12 cellular contexts compared by ENCODE assay signal in the genomic region with DNA sequence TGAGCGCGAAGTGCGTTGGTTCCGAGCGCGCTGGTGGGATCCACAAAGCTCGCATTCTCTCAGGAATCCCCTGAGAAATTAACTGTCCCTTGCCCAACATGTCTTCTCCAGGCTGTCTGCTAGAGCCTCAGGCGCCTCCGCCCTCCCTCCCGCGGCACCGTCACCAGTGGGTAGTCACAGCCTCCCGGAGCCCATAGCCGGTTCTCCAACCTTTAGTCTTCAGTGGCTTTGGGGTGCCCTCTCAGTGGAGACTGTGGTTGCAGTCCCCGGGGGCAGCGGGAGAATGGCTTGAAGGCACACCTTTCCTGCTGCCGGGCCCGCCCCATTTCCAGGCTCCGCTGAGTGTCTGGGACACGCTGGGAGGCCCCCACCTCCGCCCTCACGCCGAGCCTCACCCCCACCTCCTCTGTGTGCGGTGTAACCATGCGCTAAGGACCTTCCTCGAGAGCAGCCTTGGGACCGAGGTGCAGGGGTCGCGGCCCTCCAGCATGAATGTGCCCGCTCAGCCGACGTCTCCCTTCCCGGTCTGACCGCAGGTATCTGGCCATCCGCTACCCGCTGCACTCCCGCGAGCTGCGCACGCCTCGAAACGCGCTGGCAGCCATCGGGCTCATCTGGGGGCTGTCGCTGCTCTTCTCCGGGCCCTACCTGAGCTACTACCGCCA. TPM values are rescaled to one million over a fixed set of nuclear protein-coding genes. Genes with fewer than 3 reads are reported as not detected.
DNase-seq lines count a peak whose midpoint lies in the region; ATAC-seq, FAIRE-seq and TF ChIP-seq lines count a peak whose summit lies in the region.
"Had no signal": no experiment of that assay in that cellular context is flagged by ENCODE, and none has a peak within 500 bp of the region (broad histone marks: within the 10 kb centered on the region; RNA-seq: fewer than 3 reads in every experiment).

No MANE protein-coding gene starts in this region.

- H3K9me3 Mint-ChIP-seq in activated T-cell treated with anti-CD3 and anti-CD28 coated beads, Interleukin-2, amount 50 U/mL, for 24 hours = no peaks in the 10 kb centered on the region

- in situ Hi-C loops in HepG2 (cut with HindIII; ENCODE audit: extremely low pct_ligation_motif_present, low pct_unique_long_range_greater_than_20kb) = no loop called here

- H3K27ac ChIP-seq in HepG2 (ENCODE audit: extremely low read length, insufficient read depth, low read length) (no peak overlapping the region), right lobe of liver (no peak overlapping the region), upper lobe of right lung (no peak overlapping the region)
- H3K27ac ChIP-seq: C4-2B, foreskin keratinocyte had no signal

- no peak overlapping the region for H2AFZ ChIP-seq in HepG2 (ENCODE audit: low read length)

- no peak for TF ChIP-seq EP300 in HepG2 (IDR thresholded peaks at IDR 0.05; ENCODE audit: low read depth in 2 of 2, low read length in 2 of 2)
- no peak for TF ChIP-seq EP300 in HepG2 (CRISPR knock-in tag; IDR thresholded peaks at IDR 0.05; ENCODE audit: borderline replicate concordance)

- DNase-seq in HepG2 (ENCODE audit: low spot score) (no peak), right lobe of liver (no peak), left kidney (ENCODE audit: low read depth, low spot score) (peak; percentile 23), upper lobe of right lung (peak; percentile 60), nucleus accumbens (lab: John Stamatoyannopoulos, UW) (no peak), NCI-H2081 (lab: John Stamatoyannopoulos, UW) (no peak), left cardiac atrium (no peak)
- peak; percentile 51 for DNase-seq in activated T-cell treated with anti-CD3 and anti-CD28 coated beads, Interleukin-2, amount 50 U/mL, for 24 hours

- TF ChIP-seq CTCF in HepG2 (CRISPR knock-in tag; IDR thresholded peaks at IDR 0.05) (no peak), right lobe of liver (IDR thresholded peaks at IDR 0.05) (no peak), upper lobe of right lung (IDR thresholded peaks at IDR 0.05) (no peak)

- WGBS in HepG2 (ENCODE audit: low lambda C conversion rate) = 33% methylated on average over 40 of the region's 47 CpGs
- WGBS in right lobe of liver (ENCODE audit: insufficient coverage, low coverage, low lambda C conversion rate, missing lambda C conversion rate) = 17% methylated on average over 2 of the region's 47 CpGs

- peaks cover 18% of the 10 kb centered on the region for H3K36me3 Mint-ChIP-seq in activated T-cell treated with anti-CD3 and anti-CD28 coated beads, Interleukin-2, amount 50 U/mL, for 24 hours (ENCODE audit: low read depth)

- H3K4me1 Mint-ChIP-seq in activated T-cell treated with anti-CD3 and anti-CD28 coated beads, Interleukin-2, amount 50 U/mL, for 24 hours (ENCODE audit: low read depth) = peaks cover 58% of the 10 kb centered on the region

- H4K20me1 ChIP-seq in HepG2 (ENCODE audit: insufficient read depth, low read length) = peaks cover 10% of the 10 kb centered on the region; the same call in 1 of the 2 replicates

- H3K27me3 ChIP-seq in HepG2 (ENCODE audit: control insufficient read depth in 1 of 2, insufficient read depth in 2 of 2, low read length in 2 of 2) (peaks cover 24 to 57% of the 10 kb centered on the region in 2 experiments; a peak in 4 of 5 replicates), right lobe of liver (peaks cover 20 to 25% of the 10 kb centered on the region in 2 donors), upper lobe of right lung (peaks cover 58% of the 10 kb centered on the region)

- no peak for TF ChIP-seq RAD21 in HepG2 (CRISPR knock-in tag; IDR thresholded peaks at IDR 0.05)

- intact Hi-C loops in HepG2 (cut with micrococcal nuclease; ENCODE audit: unreplicated experiment) (no loop called here), right lobe of liver (cut with DNase I) (no loop called here), upper lobe of right lung (cut with DNase I) (no loop called here), left cardiac atrium (cut with DNase I) (no loop called here)

- no peak overlapping the region for H3K9ac ChIP-seq in HepG2 (ENCODE audit: insufficient read depth, low read depth, low read length)

- TF ChIP-seq POLR2A in HepG2 (IDR thresholded peaks at IDR 0.05; ENCODE audit: insufficient read depth in 1 of 2, low read depth in 2 of 2, low read length in 2 of 2) = no peak
- TF ChIP-seq POLR2A in right lobe of liver (IDR thresholded peaks at IDR 0.05) = no peak

- no peak overlapping the region; a peak in 1 of 6 replicates for H3K4me3 ChIP-seq in HepG2 (replicated peaks in 1 of 3; ENCODE audit: insufficient read depth in 1 of 3, low read depth in 2 of 3, low read length in 3 of 3)
- H3K4me3 ChIP-seq in right lobe of liver = no peak overlapping the region
- no peak overlapping the region for H3K4me3 ChIP-seq in upper lobe of right lung

- peak overlapping the region; percentile 10; the same call in 1 of the 2 replicates for H3K4me2 ChIP-seq in HepG2 (ENCODE audit: low read depth, low read length)

- CTCF ChIA-PET in HepG2 (lab: Yijun Ruan, JAX; ENCODE audit: low intra/inter-chr PET ratio, low total read pairs) = no interaction called here

- no peak for FAIRE-seq in HepG2 (lab: Jason Lieb, UNC)

- H3K9me3 ChIP-seq in HepG2 (ENCODE audit: low read length) = no peaks in the 10 kb centered on the region
- H3K9me3 ChIP-seq in right lobe of liver = no peaks in the 10 kb centered on the region
- no peaks in the 10 kb centered on the region for H3K9me3 ChIP-seq in upper lobe of right lung

- H3K4me3 Mint-ChIP-seq in activated T-cell treated with anti-CD3 and anti-CD28 coated beads, Interleukin-2, amount 50 U/mL, for 24 hours = peak overlapping the region; percentile 63

- H3K4me1 ChIP-seq in HepG2 (ENCODE audit: insufficient read depth, low read length) (peaks cover 45% of the 10 kb centered on the region), right lobe of liver (peaks cover 0 to 2% (median 0%) of the 10 kb centered on the region in 4 donors), upper lobe of right lung (peaks cover 36% of the 10 kb centered on the region)
- H3K4me1 ChIP-seq: foreskin keratinocyte had no signal

- BruUV-seq in HepG2 (replicated peaks; lab: Mats Ljungman, UMichigan) = no TSS peak

- H3K27me3 Mint-ChIP-seq in activated T-cell treated with anti-CD3 and anti-CD28 coated beads, Interleukin-2, amount 50 U/mL, for 24 hours = peaks cover 59% of the 10 kb centered on the region

- peak overlapping the region; percentile 82 for H3K27ac Mint-ChIP-seq in activated T-cell treated with anti-CD3 and anti-CD28 coated beads, Interleukin-2, amount 50 U/mL, for 24 hours

- peaks cover 9% of the 10 kb centered on the region for H3K79me2 ChIP-seq in HepG2 (ENCODE audit: insufficient read depth, low read length)

- H3K36me3 ChIP-seq in HepG2 (replicated peaks in 1 of 2; ENCODE audit: control insufficient read depth in 1 of 2, insufficient read depth in 2 of 2, low read length in 2 of 2) (no peaks in the 10 kb centered on the region), right lobe of liver (no peaks in the 10 kb centered on the region), upper lobe of right lung (no peaks in the 10 kb centered on the region)

- ATAC-seq in HepG2 = no peak
- no peak for ATAC-seq in right lobe of liver
- no peak for ATAC-seq in upper lobe of right lung
- ATAC-seq in left cardiac atrium = no peak
- ATAC-seq: foreskin keratinocyte had no signal

- POLR2A ChIA-PET in HepG2 (lab: Yijun Ruan, JAX) = interaction anchor here (1.2 to 1.5 kb wide), 2 partner anchors 28 to 296 kb away, joined by 3 to 5 read pairs; a partner anchor contains a TSS

RNA-seq across cellular contexts. Expression of a gene that starts 1.7 kb away (rescaled TPM):
- total RNA-seq in HepG2 (2016; rRNA removed; fragmentation: Illumina TruSeq; extraction: Trizol) (0.20 and 0.58 TPM in 2 replicates), right lobe of liver (under 1 TPM in 1 of 6 experiments, not detected in 5; 0.18 TPM), upper lobe of right lung (not detected), left cardiac atrium (not detected)
- 0.30 and 0.35 TPM in 2 replicates for total RNA-seq in HepG2 (2016; cell fraction: cytosol; rRNA removed; fragmentation: Illumina TruSeq; extraction: Trizol; ENCODE audit: low read depth)
- 0.22 and 0.58 TPM in 2 replicates for total RNA-seq in HepG2 (2016; cell fraction: insoluble cytoplasmic fraction; rRNA removed; fragmentation: Illumina TruSeq; extraction: Trizol)
- total RNA-seq in HepG2 (2016; cell fraction: membrane; rRNA removed; fragmentation: Illumina TruSeq; extraction: Trizol) = 0.46 and 0.65 TPM in 2 replicates
- 0.28 and 0.34 TPM in 2 replicates for total RNA-seq in HepG2 (2016; cell fraction: nucleus; rRNA removed; fragmentation: Illumina TruSeq; extraction: Trizol)
- polyA plus RNA-seq in HepG2 (2011; rRNA removed) = 0.48 and 0.84 TPM in 2 replicates
- polyA plus RNA-seq in HepG2 (2011; cell fraction: cytosol; rRNA removed) = 0.56 and 0.97 TPM in 2 replicates
- 0.35 and 0.62 TPM in 2 replicates for polyA plus RNA-seq in HepG2 (2011; cell fraction: nucleus; rRNA removed)
- polyA plus RNA-seq in HepG2 (2012) = 0.33 TPM in 1 of 2 replicates, not detected in the other
- polyA plus RNA-seq in HepG2 (2016; cell fraction: cytosol; fragmentation: Illumina TruSeq; extraction: Trizol; ENCODE audit: low read depth) = 0.50 and 0.53 TPM in 2 replicates
- polyA plus RNA-seq in HepG2 (2016; cell fraction: insoluble cytoplasmic fraction; fragmentation: Illumina TruSeq; extraction: Trizol; ENCODE audit: low read depth) = 0.17 and 0.28 TPM in 2 replicates
- polyA plus RNA-seq in HepG2 (2016; cell fraction: membrane; fragmentation: Illumina TruSeq; extraction: Trizol; ENCODE audit: low read depth) = 0.20 and 0.35 TPM in 2 replicates
- 0.46 and 0.81 TPM in 2 replicates for polyA plus RNA-seq in HepG2 (2016; cell fraction: nucleus; fragmentation: Illumina TruSeq; extraction: Trizol; ENCODE audit: insufficient read depth, low read depth)
- polyA minus RNA-seq in HepG2 (2011; rRNA and poly(A)+ RNA removed; ENCODE audit: low replicate concordance) = 0.54 and 2.1 TPM in 2 replicates
- 0.49 TPM in 1 of 2 replicates, not detected in the other for polyA minus RNA-seq in HepG2 (2011; cell fraction: cytosol; rRNA and poly(A)+ RNA removed)
- polyA minus RNA-seq in HepG2 (2011; cell fraction: nucleus; rRNA and poly(A)+ RNA removed) = not detected in 2 replicates
- total RNA-seq: skeletal muscle tissue had no signal

RNA-seq across cellular contexts. Expression of a gene that starts 2.8 kb away (rescaled TPM):
- total RNA-seq in HepG2 (2016; rRNA removed; fragmentation: Illumina TruSeq; extraction: Trizol) = 0.15 TPM in 1 of 2 replicates, not detected in the other
- not detected in 2 replicates for total RNA-seq in HepG2 (2016; cell fraction: cytosol; rRNA removed; fragmentation: Illumina TruSeq; extraction: Trizol; ENCODE audit: low read depth)
- not detected in 2 replicates for total RNA-seq in HepG2 (2016; cell fraction: insoluble cytoplasmic fraction; rRNA removed; fragmentation: Illumina TruSeq; extraction: Trizol)
- total RNA-seq in HepG2 (2016; cell fraction: membrane; rRNA removed; fragmentation: Illumina TruSeq; extraction: Trizol) = not detected in 2 replicates
- total RNA-seq in HepG2 (2016; cell fraction: nucleus; rRNA removed; fragmentation: Illumina TruSeq; extraction: Trizol) = not detected in 2 replicates
- polyA plus RNA-seq in HepG2 (2011; rRNA removed) = 0.04 and 0.11 TPM in 2 replicates
- polyA plus RNA-seq in HepG2 (2011; cell fraction: cytosol; rRNA removed) = not detected in 2 replicates
- 0.06 and 0.07 TPM in 2 replicates for polyA plus RNA-seq in HepG2 (2011; cell fraction: nucleus; rRNA removed)
- 0.17 and 1.1 TPM in 2 replicates for polyA plus RNA-seq in HepG2 (2012)
- not detected in 2 replicates for polyA plus RNA-seq in HepG2 (2016; cell fraction: cytosol; fragmentation: Illumina TruSeq; extraction: Trizol; ENCODE audit: low read depth)
- polyA plus RNA-seq in HepG2 (2016; cell fraction: insoluble cytoplasmic fraction; fragmentation: Illumina TruSeq; extraction: Trizol; ENCODE audit: low read depth) = 0.08 TPM in 1 of 2 replicates, not detected in the other
- polyA plus RNA-seq in HepG2 (2016; cell fraction: membrane; fragmentation: Illumina TruSeq; extraction: Trizol; ENCODE audit: low read depth) = not detected in 2 replicates
- not detected in 2 replicates for polyA plus RNA-seq in HepG2 (2016; cell fraction: nucleus; fragmentation: Illumina TruSeq; extraction: Trizol; ENCODE audit: insufficient read depth, low read depth)
- not detected in 2 replicates for polyA minus RNA-seq in HepG2 (2011; rRNA and poly(A)+ RNA removed; ENCODE audit: low replicate concordance)
- polyA minus RNA-seq in HepG2 (2011; cell fraction: cytosol; rRNA and poly(A)+ RNA removed) = 0.35 TPM in 1 of 2 replicates, not detected in the other
- not detected in 2 replicates for polyA minus RNA-seq in HepG2 (2011; cell fraction: nucleus; rRNA and poly(A)+ RNA removed)
- not detected for total RNA-seq in right lobe of liver
- total RNA-seq in upper lobe of right lung = not detected
- not detected for total RNA-seq in left cardiac atrium
- total RNA-seq: foreskin keratinocyte, HT-29, skeletal muscle tissue had no signal

RNA-seq across cellular contexts. Expression of a gene that starts 3.9 kb away (rescaled TPM):
- total RNA-seq in HepG2 (2016; rRNA removed; fragmentation: Illumina TruSeq; extraction: Trizol) = 39.8 and 89.7 TPM in 2 replicates
- total RNA-seq in HepG2 (2016; cell fraction: cytosol; rRNA removed; fragmentation: Illumina TruSeq; extraction: Trizol; ENCODE audit: low read depth) = 19.0 and 21.2 TPM in 2 replicates
- 34.8 and 87.8 TPM in 2 replicates for total RNA-seq in HepG2 (2016; cell fraction: insoluble cytoplasmic fraction; rRNA removed; fragmentation: Illumina TruSeq; extraction: Trizol)
- 36.4 and 39.1 TPM in 2 replicates for total RNA-seq in HepG2 (2016; cell fraction: membrane; rRNA removed; fragmentation: Illumina TruSeq; extraction: Trizol)
- 55.4 and 62.2 TPM in 2 replicates for total RNA-seq in HepG2 (2016; cell fraction: nucleus; rRNA removed; fragmentation: Illumina TruSeq; extraction: Trizol)
- polyA plus RNA-seq in HepG2 (2011; rRNA removed) = 74.3 and 79.0 TPM in 2 replicates
- 56.3 and 67.1 TPM in 2 replicates for polyA plus RNA-seq in HepG2 (2011; cell fraction: cytosol; rRNA removed)
- polyA plus RNA-seq in HepG2 (2011; cell fraction: nucleus; rRNA removed) = 42.7 and 43.4 TPM in 2 replicates
- 84.3 and 86.0 TPM in 2 replicates for polyA plus RNA-seq in HepG2 (2012)
- polyA plus RNA-seq in HepG2 (2016; cell fraction: cytosol; fragmentation: Illumina TruSeq; extraction: Trizol; ENCODE audit: low read depth) = 12.5 and 13.5 TPM in 2 replicates
- polyA plus RNA-seq in HepG2 (2016; cell fraction: insoluble cytoplasmic fraction; fragmentation: Illumina TruSeq; extraction: Trizol; ENCODE audit: low read depth) = 124 and 144 TPM in 2 replicates
- polyA plus RNA-seq in HepG2 (2016; cell fraction: membrane; fragmentation: Illumina TruSeq; extraction: Trizol; ENCODE audit: low read depth) = 26.1 and 30.0 TPM in 2 replicates
- polyA plus RNA-seq in HepG2 (2016; cell fraction: nucleus; fragmentation: Illumina TruSeq; extraction: Trizol; ENCODE audit: insufficient read depth, low read depth) = 107 and 120 TPM in 2 replicates
- 72.1 and 78.5 TPM in 2 replicates for polyA minus RNA-seq in HepG2 (2011; rRNA and poly(A)+ RNA removed; ENCODE audit: low replicate concordance)
- polyA minus RNA-seq in HepG2 (2011; cell fraction: cytosol; rRNA and poly(A)+ RNA removed) = 44.7 and 45.6 TPM in 2 replicates
- 55.0 and 55.2 TPM in 2 replicates for polyA minus RNA-seq in HepG2 (2011; cell fraction: nucleus; rRNA and poly(A)+ RNA removed)
- 10 to 100 TPM; 31.0 to 37.0 (median 35.1) TPM for total RNA-seq in right lobe of liver
- 74.9 TPM for total RNA-seq in upper lobe of right lung
- total RNA-seq in left cardiac atrium = 10 to 100 TPM; 51.1 to 60.1 TPM

RNA-seq across cellular contexts. Expression of a gene that starts 27.4 kb away (rescaled TPM):
- total RNA-seq in HepG2 (2016; rRNA removed; fragmentation: Illumina TruSeq; extraction: Trizol) (116 and 118 TPM in 2 replicates), right lobe of liver (10 to 100 TPM; 38.5 to 57.9 (median 50.6) TPM), upper lobe of right lung (121 TPM), left cardiac atrium (10 to 100 TPM; 74.1 to 79.5 TPM)
- 32.5 and 33.1 TPM in 2 replicates for total RNA-seq in HepG2 (2016; cell fraction: cytosol; rRNA removed; fragmentation: Illumina TruSeq; extraction: Trizol; ENCODE audit: low read depth)
- 112 and 113 TPM in 2 replicates for total RNA-seq in HepG2 (2016; cell fraction: insoluble cytoplasmic fraction; rRNA removed; fragmentation: Illumina TruSeq; extraction: Trizol)
- total RNA-seq in HepG2 (2016; cell fraction: membrane; rRNA removed; fragmentation: Illumina TruSeq; extraction: Trizol) = 41.7 and 48.8 TPM in 2 replicates
- 80.6 and 103 TPM in 2 replicates for total RNA-seq in HepG2 (2016; cell fraction: nucleus; rRNA removed; fragmentation: Illumina TruSeq; extraction: Trizol)
- 86.9 and 118 TPM in 2 replicates for polyA plus RNA-seq in HepG2 (2011; rRNA removed)
- 65.5 and 68.0 TPM in 2 replicates for polyA plus RNA-seq in HepG2 (2011; cell fraction: cytosol; rRNA removed)
- polyA plus RNA-seq in HepG2 (2011; cell fraction: nucleus; rRNA removed) = 259 and 277 TPM in 2 replicates
- 100 and 124 TPM in 2 replicates for polyA plus RNA-seq in HepG2 (2012)
- polyA plus RNA-seq in HepG2 (2016; cell fraction: cytosol; fragmentation: Illumina TruSeq; extraction: Trizol; ENCODE audit: low read depth) = 7.1 and 8.4 TPM in 2 replicates
- 78.0 and 79.6 TPM in 2 replicates for polyA plus RNA-seq in HepG2 (2016; cell fraction: insoluble cytoplasmic fraction; fragmentation: Illumina TruSeq; extraction: Trizol; ENCODE audit: low read depth)
- 18.4 and 21.9 TPM in 2 replicates for polyA plus RNA-seq in HepG2 (2016; cell fraction: membrane; fragmentation: Illumina TruSeq; extraction: Trizol; ENCODE audit: low read depth)
- 147 and 170 TPM in 2 replicates for polyA plus RNA-seq in HepG2 (2016; cell fraction: nucleus; fragmentation: Illumina TruSeq; extraction: Trizol; ENCODE audit: insufficient read depth, low read depth)
- polyA minus RNA-seq in HepG2 (2011; rRNA and poly(A)+ RNA removed; ENCODE audit: low replicate concordance) = 144 and 202 TPM in 2 replicates
- polyA minus RNA-seq in HepG2 (2011; cell fraction: cytosol; rRNA and poly(A)+ RNA removed) = 69.7 and 91.8 TPM in 2 replicates
- 113 and 132 TPM in 2 replicates for polyA minus RNA-seq in HepG2 (2011; cell fraction: nucleus; rRNA and poly(A)+ RNA removed)

RNA-seq across cellular contexts. Expression of a gene that starts 49.1 kb away (rescaled TPM):
- total RNA-seq in HepG2 (2016; rRNA removed; fragmentation: Illumina TruSeq; extraction: Trizol) (3.6 and 8.2 TPM in 2 replicates), right lobe of liver (under 1 TPM in 1 of 6 experiments, not detected in 5; 0.62 TPM), upper lobe of right lung (46.8 TPM), left cardiac atrium (under 1 TPM; 0.29 to 0.39 TPM)
- 1.1 and 1.8 TPM in 2 replicates for total RNA-seq in HepG2 (2016; cell fraction: cytosol; rRNA removed; fragmentation: Illumina TruSeq; extraction: Trizol; ENCODE audit: low read depth)
- 2.4 and 9.2 TPM in 2 replicates for total RNA-seq in HepG2 (2016; cell fraction: insoluble cytoplasmic fraction; rRNA removed; fragmentation: Illumina TruSeq; extraction: Trizol)
- total RNA-seq in HepG2 (2016; cell fraction: membrane; rRNA removed; fragmentation: Illumina TruSeq; extraction: Trizol) = 1.1 and 1.4 TPM in 2 replicates
- total RNA-seq in HepG2 (2016; cell fraction: nucleus; rRNA removed; fragmentation: Illumina TruSeq; extraction: Trizol) = 8.8 and 9.0 TPM in 2 replicates
- polyA plus RNA-seq in HepG2 (2011; rRNA removed) = 2.1 and 4.3 TPM in 2 replicates
- 0.99 and 1.4 TPM in 2 replicates for polyA plus RNA-seq in HepG2 (2011; cell fraction: cytosol; rRNA removed)
- 26.0 and 30.5 TPM in 2 replicates for polyA plus RNA-seq in HepG2 (2011; cell fraction: nucleus; rRNA removed)
- polyA plus RNA-seq in HepG2 (2012) = 3.9 and 4.6 TPM in 2 replicates
- polyA plus RNA-seq in HepG2 (2016; cell fraction: cytosol; fragmentation: Illumina TruSeq; extraction: Trizol; ENCODE audit: low read depth) = 0.88 and 1.3 TPM in 2 replicates
- polyA plus RNA-seq in HepG2 (2016; cell fraction: insoluble cytoplasmic fraction; fragmentation: Illumina TruSeq; extraction: Trizol; ENCODE audit: low read depth) = 2.9 and 4.4 TPM in 2 replicates
- 1.0 and 1.6 TPM in 2 replicates for polyA plus RNA-seq in HepG2 (2016; cell fraction: membrane; fragmentation: Illumina TruSeq; extraction: Trizol; ENCODE audit: low read depth)
- polyA plus RNA-seq in HepG2 (2016; cell fraction: nucleus; fragmentation: Illumina TruSeq; extraction: Trizol; ENCODE audit: insufficient read depth, low read depth) = 26.6 and 28.0 TPM in 2 replicates
- polyA minus RNA-seq in HepG2 (2011; rRNA and poly(A)+ RNA removed; ENCODE audit: low replicate concordance) = 3.4 and 3.8 TPM in 2 replicates
- 3.0 TPM in 2 replicates for polyA minus RNA-seq in HepG2 (2011; cell fraction: cytosol; rRNA and poly(A)+ RNA removed)
- polyA minus RNA-seq in HepG2 (2011; cell fraction: nucleus; rRNA and poly(A)+ RNA removed) = 4.9 and 7.6 TPM in 2 replicates

Comparison
In these comparisons a context has a peak if more than half of its experiments do, and no peak if none do; other contexts are left out.
1. DNase-seq: peak in activated T-cell treated with anti-CD3 and anti-CD28 coated beads, Interleukin-2, amount 50 U/mL, for 24 hours (single experiment), left kidney (single experiment) and upper lobe of right lung (single experiment); none in HepG2 (single experiment), right lobe of liver (0 of 3), nucleus accumbens (0 of 56), NCI-H2081 (0 of 2) and left cardiac atrium (single experiment).